In the genomic region with DNA sequence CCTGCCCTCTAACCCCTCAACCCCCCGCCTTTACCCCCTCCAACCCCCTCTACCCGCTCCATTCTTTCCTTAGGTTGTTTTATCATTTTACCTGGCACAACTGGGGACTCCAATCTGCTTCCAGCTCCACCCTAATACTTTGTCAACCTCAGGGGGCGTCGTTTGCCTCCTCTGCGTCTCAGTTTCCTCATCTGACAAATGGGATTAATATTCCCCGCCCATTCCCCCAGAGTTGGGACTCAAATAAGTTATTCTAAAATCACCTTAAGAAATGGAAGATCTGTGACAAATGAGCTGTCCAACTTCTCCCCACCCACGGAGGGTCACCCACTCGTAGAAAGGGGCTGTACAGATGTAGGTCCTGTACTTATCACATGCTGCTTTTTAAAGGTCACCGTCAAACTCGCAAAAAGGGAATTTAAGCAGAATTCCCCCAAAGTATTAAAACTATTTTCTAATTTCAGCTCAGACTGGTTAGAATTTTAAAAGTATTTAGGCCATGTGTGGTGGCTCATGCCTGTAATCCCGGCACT, we compare ENCODE assay signal across 1 cellular context.
TF ChIP-seq lines count a peak whose summit lies in the region.

No MANE protein-coding gene starts in this region.

TF ChIP-seq in GM12878, 131 proteins besides CTCF, POLR2A, EP300 and RAD21:
- TF ChIP-seq JUNB (IDR thresholded peaks at IDR 0.05): 0 out of 2 replicates have a peak, but pooled peaks have one; percentile 21
- TF ChIP-seq, protein P1, sequence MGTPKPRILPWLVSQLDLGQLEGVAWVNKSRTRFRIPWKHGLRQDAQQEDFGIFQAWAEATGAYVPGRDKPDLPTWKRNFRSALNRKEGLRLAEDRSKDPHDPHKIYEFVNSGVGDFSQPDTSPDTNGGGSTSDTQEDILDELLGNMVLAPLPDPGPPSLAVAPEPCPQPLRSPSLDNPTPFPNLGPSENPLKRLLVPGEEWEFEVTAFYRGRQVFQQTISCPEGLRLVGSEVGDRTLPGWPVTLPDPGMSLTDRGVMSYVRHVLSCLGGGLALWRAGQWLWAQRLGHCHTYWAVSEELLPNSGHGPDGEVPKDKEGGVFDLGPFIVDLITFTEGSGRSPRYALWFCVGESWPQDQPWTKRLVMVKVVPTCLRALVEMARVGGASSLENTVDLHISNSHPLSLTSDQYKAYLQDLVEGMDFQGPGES (IDR thresholded peaks at IDR 0.05): no peak
- peak; percentile 41; the same call in 1 of the 2 replicates for TF ChIP-seq CREM (IDR thresholded peaks at IDR 0.05; ENCODE audit: low read depth)
- 0 out of 2 replicates have a peak, but pooled peaks have one; percentile 22 for TF ChIP-seq MEF2A (IDR thresholded peaks at IDR 0.05; ENCODE audit: insufficient read depth, low read depth, low read length)
- peak; percentile 31; the same call in 1 of the 2 replicates for TF ChIP-seq RUNX3 (IDR thresholded peaks at IDR 0.05; ENCODE audit: low read length)
- peak; percentile 47; the same call in 1 of the 2 replicates for TF ChIP-seq NFIC (IDR thresholded peaks at IDR 0.05; ENCODE audit: low read depth, low read length)
- peak; percentile 84; the same call in 1 of the 2 replicates for TF ChIP-seq FOXM1 (IDR thresholded peaks at IDR 0.05; ENCODE audit: low read depth, low read length)
- peak in 1 of 2 experiments; percentile 78; a peak in 1 of 3 replicates for TF ChIP-seq EGR1 (IDR thresholded peaks at IDR 0.05; ENCODE audit: borderline replicate concordance in 1 of 2, low read depth in 2 of 2, low read length in 2 of 2)
- TF ChIP-seq, protein P2, sequence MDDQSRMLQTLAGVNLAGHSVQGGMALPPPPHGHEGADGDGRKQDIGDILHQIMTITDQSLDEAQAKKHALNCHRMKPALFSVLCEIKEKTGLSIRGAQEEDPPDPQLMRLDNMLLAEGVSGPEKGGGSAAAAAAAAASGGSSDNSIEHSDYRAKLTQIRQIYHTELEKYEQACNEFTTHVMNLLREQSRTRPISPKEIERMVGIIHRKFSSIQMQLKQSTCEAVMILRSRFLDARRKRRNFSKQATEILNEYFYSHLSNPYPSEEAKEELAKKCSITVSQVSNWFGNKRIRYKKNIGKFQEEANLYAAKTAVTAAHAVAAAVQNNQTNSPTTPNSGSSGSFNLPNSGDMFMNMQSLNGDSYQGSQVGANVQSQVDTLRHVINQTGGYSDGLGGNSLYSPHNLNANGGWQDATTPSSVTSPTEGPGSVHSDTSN (IDR thresholded peaks at IDR 0.05; ENCODE audit: insufficient replicate concordance, low read depth, low read length): peak; percentile 34
- TF ChIP-seq GATAD2B (conservative IDR thresholded peaks at IDR 0.05; ENCODE audit: low read depth): no peak
- TF ChIP-seq RELA (IDR thresholded peaks at IDR 0.05; ENCODE audit: borderline replicate concordance, partially characterized antibody): peak; percentile 66
- TF ChIP-seq BCL11A (IDR thresholded peaks at IDR 0.05; ENCODE audit: low read depth, low read length): 0 out of 2 replicates have a peak, but pooled peaks have one; percentile 28
- TF ChIP-seq MYB (IDR thresholded peaks at IDR 0.05; ENCODE audit: borderline replicate concordance, low read depth, low read length): no peak
